In the genomic region with DNA sequence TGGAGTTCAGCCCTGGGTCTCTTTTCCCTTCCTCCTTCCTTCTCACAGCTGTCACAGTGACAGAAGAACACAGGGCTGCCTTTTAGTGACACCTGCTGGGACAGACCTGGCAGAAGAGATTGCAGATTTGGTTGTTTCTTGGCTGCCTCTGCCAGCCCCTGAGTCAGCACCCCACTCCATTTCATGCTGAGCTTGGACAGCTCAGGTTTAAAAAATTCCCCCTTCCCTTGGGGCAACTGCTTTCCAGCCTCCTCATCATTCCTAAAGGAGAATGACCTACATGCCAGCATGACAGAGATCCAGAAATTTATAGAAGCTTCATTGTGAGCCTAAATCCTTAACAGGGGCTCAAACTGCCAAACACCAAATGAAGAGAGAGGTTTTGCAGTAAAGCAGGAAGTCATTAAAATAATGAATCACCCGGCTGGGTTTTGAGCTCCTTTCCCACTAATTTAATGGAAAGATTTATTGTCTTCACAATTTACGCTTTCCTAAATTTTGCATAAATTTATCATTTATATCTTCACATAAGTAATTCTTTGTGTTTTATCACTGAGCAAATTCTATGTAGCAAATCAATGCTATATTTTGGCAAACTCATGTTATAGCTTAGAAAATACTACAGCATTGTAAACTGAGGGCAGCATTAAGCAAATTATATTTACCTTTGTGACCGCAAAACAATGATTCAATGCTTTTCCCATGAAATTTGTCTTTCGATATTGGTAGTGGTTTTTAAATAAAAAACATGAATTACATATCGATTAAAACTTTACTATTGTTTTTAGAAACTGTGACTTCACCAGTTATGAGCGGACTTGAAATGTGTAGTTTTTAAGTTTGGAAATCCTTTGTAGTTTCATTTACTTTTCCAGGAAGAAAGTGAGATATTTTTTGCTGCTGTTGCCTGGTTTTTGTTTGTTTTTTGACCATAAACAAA, we compare ENCODE assay signal across 8 cellular contexts.
DNase-seq lines count a peak whose midpoint lies in the region; ATAC-seq and TF ChIP-seq lines count a peak whose summit lies in the region.

No MANE protein-coding gene starts in this region.

- H3K27ac ChIP-seq in VCaP = no peak overlapping the region

- no peak for ATAC-seq in HG02981 (IDR thresholded peaks at IDR 0.05; ENCODE audit: unreplicated experiment)
- ATAC-seq in HG03159 (IDR thresholded peaks at IDR 0.05; ENCODE audit: unreplicated experiment) = no peak
- no peak for ATAC-seq in HG02759 (IDR thresholded peaks at IDR 0.05; ENCODE audit: unreplicated experiment)

- DNase-seq in COR-L47 (lab: John Stamatoyannopoulos, UW) (peak; percentile 55), NAMALWA (ENCODE audit: low spot score) (peak; percentile 29), iPS DF 19.7 (ENCODE audit: low read depth, low spot score) (peak; percentile 74)
- no peak for DNase-seq in activated effector memory CD4-positive, alpha-beta T cell treated with anti-CD3 and anti-CD28 coated beads, Interleukin-2, amount 50 U/mL, for 16 hours

- peak; percentile 77 for TF ChIP-seq CTCF in VCaP (conservative IDR thresholded peaks at IDR 0.05)
